ENCODE assay signal across 1 cellular context in the genomic region with DNA sequence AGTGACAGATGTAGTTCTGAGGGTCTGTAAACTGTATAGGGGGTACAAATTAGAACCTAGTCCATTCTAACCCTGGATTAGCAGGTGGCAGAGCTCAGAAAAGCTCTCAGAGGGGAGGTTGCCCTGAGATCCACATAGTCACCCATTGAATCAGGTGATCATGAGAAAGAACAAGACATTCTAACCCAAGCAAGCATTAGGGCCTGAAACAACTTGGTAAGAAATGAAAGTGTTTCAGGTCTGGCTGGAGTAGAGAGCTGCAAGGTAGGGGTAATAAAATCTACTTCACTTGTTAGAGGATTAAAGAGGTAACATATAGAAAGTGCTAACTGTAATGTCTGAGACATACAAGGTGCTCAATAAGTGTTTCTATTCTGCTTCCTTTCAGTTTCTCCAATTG.
TF ChIP-seq lines count a peak whose summit lies in the region.

No MANE protein-coding gene starts in this region.

TF ChIP-seq in IMR-90, 13 proteins besides CTCF, POLR2A, EP300 and RAD21 (continued from another document):
- TF ChIP-seq, protein P1, sequence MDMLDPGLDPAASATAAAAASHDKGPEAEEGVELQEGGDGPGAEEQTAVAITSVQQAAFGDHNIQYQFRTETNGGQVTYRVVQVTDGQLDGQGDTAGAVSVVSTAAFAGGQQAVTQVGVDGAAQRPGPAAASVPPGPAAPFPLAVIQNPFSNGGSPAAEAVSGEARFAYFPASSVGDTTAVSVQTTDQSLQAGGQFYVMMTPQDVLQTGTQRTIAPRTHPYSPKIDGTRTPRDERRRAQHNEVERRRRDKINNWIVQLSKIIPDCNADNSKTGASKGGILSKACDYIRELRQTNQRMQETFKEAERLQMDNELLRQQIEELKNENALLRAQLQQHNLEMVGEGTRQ (IDR thresholded peaks at IDR 0.05; ENCODE audit: low read depth, low read length), result no peak
- TF ChIP-seq CEBPB (IDR thresholded peaks at IDR 0.05; ENCODE audit: low read depth, low read length), result no peak
